9 cellular contexts compared by ENCODE assay signal in the genomic region with DNA sequence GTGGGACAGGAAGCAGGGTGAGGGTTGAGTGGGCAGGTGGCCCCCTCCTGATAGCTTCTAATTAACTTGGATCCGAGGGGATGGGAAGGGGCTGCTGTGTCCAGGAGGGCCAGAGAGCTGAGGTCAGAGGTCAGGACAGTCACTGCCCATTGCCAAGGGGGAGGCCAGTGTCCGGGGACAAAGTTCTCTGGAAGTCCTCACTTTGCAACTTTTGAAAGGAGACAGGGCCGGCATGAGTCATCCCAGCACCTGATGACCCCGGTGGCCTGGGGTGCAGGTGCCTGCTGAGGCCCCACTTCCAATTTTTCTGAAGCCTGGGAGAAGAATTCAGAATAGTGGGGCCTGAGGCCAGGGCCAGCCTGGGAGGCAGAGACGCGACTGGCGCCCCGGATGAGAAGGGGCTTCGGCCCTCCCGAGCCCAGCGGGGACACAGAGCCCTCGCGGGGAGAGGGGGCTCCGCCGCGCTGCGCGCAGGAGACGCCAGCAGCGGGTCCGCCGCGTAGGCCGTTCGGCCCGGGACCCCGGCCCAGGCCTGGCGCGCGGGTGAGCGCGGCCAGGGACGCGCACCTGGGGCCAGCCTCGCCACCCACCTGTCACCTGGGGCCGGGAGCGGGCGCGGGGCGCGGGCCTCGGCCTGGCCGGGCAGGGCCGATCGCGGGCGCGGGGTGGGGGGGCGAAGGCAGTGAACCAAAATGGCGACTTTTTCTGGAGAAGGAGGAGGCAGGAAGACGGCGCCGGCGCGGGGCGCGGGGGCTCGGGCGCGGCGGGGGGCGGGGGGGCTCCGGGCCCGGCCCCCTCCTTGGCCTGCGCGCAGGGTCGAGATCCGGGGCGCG. TPM values are rescaled to one million over a fixed set of nuclear protein-coding genes. Genes with fewer than 3 reads are reported as not detected.
DNase-seq lines count a peak whose midpoint lies in the region; FAIRE-seq and TF ChIP-seq lines count a peak whose summit lies in the region.
"Had no signal": no experiment of that assay in that cellular context is flagged by ENCODE, and none has a peak within 500 bp of the region (broad histone marks: within the 10 kb centered on the region; RNA-seq: fewer than 3 reads in every experiment).

No MANE protein-coding gene starts in this region.

- H3K79me2 ChIP-seq in osteoblast (ENCODE audit: insufficient read depth, low read length), result peaks cover 9% of the 10 kb centered on the region

- TF ChIP-seq CTCF in fibroblast of the aortic adventitia (IDR thresholded peaks at IDR 0.05; ENCODE audit: insufficient read depth, low read length), result no peak
- no peak for TF ChIP-seq CTCF in osteoblast (IDR thresholded peaks at IDR 0.05; ENCODE audit: extremely low read depth, low read depth, low read length)

- no peak overlapping the region for H2AFZ ChIP-seq in osteoblast (ENCODE audit: low read length)

- peak overlapping the region; percentile 32 for H3K27ac ChIP-seq in osteoblast (ENCODE audit: low read depth, low read length)

- peak overlapping the region; percentile 75 for H3K4me3 ChIP-seq in fibroblast of the aortic adventitia (ENCODE audit: low read depth, low read length)
- peak overlapping the region; percentile 74 for H3K4me3 ChIP-seq in osteoblast (ENCODE audit: insufficient read depth, low read length)

- H3K4me2 ChIP-seq in osteoblast (ENCODE audit: insufficient read depth, low read length), result peak overlapping the region; percentile 82

- H3K4me1 ChIP-seq in osteoblast (ENCODE audit: insufficient read depth, low read length), result peaks cover 14% of the 10 kb centered on the region

- peak; percentile 22 for DNase-seq in activated gamma-delta T cell treated with Interleukin-2 at 50 U/mL for 16 hours
- DNase-seq in activated gamma-delta T cell (lab: John Stamatoyannopoulos, UW), result no peak
- DNase-seq in activated CD8-positive, alpha-beta memory T cell treated with anti-CD3 and anti-CD28 coated beads for 24 hours, result peak; percentile 76
- no peak for DNase-seq in fibroblast of the aortic adventitia (ENCODE audit: low read depth)
- DNase-seq in osteoblast (ENCODE audit: insufficient read length, low spot score, missing footprints), result peak; percentile 94
- DNase-seq in pons (ENCODE audit: low spot score), result no peak
- DNase-seq in hepatic stellate cell (ENCODE audit: low spot score), result no peak
- no peak for DNase-seq in urothelium cell line (ENCODE audit: low spot score)

- no peaks in the 10 kb centered on the region for H3K9me3 ChIP-seq in osteoblast (ENCODE audit: low read depth, low read length)

- no peak for FAIRE-seq in urothelium cell line (lab: Jason Lieb, UNC)
- FAIRE-seq: GM18507 had no signal

- peaks cover 11% of the 10 kb centered on the region for H3K36me3 ChIP-seq in osteoblast (ENCODE audit: insufficient read depth, low read length)

- H4K20me1 ChIP-seq in osteoblast (ENCODE audit: insufficient read depth, low read length), result peaks cover 3% of the 10 kb centered on the region

- no peaks in the 10 kb centered on the region for H3K27me3 ChIP-seq in osteoblast (ENCODE audit: insufficient read depth, low read length)

RNA-seq across cellular contexts. Expression of a gene that starts 0.6 kb away (rescaled TPM):
- total RNA-seq in fibroblast of the aortic adventitia (ENCODE audit: low replicate concordance) (7.9 and 12.3 TPM in 2 replicates), osteoblast (12.1 and 14.5 TPM in 2 replicates)

RNA-seq across cellular contexts. Expression of a gene that starts 10.3 kb away (rescaled TPM):
- 0.16 and 2.3 TPM in 2 replicates for total RNA-seq in fibroblast of the aortic adventitia (ENCODE audit: low replicate concordance)
- total RNA-seq in osteoblast, result 0.59 and 1.4 TPM in 2 replicates

RNA-seq across cellular contexts. Expression of a gene that starts 11.8 kb away (rescaled TPM):
- total RNA-seq in fibroblast of the aortic adventitia (ENCODE audit: low replicate concordance) (55.4 and 120 TPM in 2 replicates), osteoblast (47.1 and 56.1 TPM in 2 replicates)

RNA-seq across cellular contexts. Expression of a gene that starts 12.9 kb away (rescaled TPM):
- total RNA-seq in fibroblast of the aortic adventitia (ENCODE audit: low replicate concordance), result 4.0 and 16.0 TPM in 2 replicates
- total RNA-seq in osteoblast, result 21.0 and 23.9 TPM in 2 replicates

Comparison
In these comparisons a context has a peak if more than half of its experiments do, and no peak if none do; other contexts are left out.
1. DNase-seq: peak in activated gamma-delta T cell treated with Interleukin-2 at 50 U/mL for 16 hours (single experiment), activated CD8-positive, alpha-beta memory T cell treated with anti-CD3 and anti-CD28 coated beads for 24 hours (single experiment) and osteoblast (single experiment); none in activated gamma-delta T cell (single experiment), fibroblast of the aortic adventitia (single experiment), pons (single experiment), hepatic stellate cell (single experiment) and urothelium cell line (single experiment).